Comparison of ENCODE assay signal across 3 cellular contexts in the genomic region with DNA sequence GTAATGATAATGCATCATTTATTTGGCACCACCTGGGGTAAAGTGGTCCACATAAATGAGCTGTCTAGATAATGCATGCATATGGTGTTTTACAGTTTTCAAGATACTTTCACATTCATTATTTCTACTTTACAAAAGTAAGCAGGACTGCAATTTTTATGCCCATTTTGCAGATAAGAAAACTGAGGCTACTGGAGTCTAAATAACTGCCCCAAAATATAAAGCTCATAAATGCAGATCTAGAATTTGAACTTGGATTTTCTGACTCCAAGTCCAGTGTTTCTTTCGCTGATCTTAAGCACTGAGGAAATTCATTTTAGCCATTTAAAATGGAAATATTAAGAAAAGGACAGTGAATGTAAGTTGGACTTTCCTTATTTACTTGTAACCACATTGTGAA.
TF ChIP-seq lines count a peak whose summit lies in the region.

No MANE protein-coding gene starts in this region.

TF ChIP-seq in HepG2, 621 proteins besides CTCF, POLR2A, EP300 and RAD21:
- TF ChIP-seq NR3C1 (CRISPR knock-in tag; IDR thresholded peaks at IDR 0.05) (no peak), NFIB (CRISPR knock-in tag; IDR thresholded peaks at IDR 0.05; ENCODE audit: borderline replicate concordance) (no peak), ZNF629 (CRISPR knock-in tag; conservative IDR thresholded peaks at IDR 0.05) (peak; percentile 70), ZNF446 (CRISPR knock-in tag; IDR thresholded peaks at IDR 0.05) (no peak), HCFC1 (IDR thresholded peaks at IDR 0.05; ENCODE audit: low read depth, low read length) (no peak)
- TF ChIP-seq, protein P1, sequence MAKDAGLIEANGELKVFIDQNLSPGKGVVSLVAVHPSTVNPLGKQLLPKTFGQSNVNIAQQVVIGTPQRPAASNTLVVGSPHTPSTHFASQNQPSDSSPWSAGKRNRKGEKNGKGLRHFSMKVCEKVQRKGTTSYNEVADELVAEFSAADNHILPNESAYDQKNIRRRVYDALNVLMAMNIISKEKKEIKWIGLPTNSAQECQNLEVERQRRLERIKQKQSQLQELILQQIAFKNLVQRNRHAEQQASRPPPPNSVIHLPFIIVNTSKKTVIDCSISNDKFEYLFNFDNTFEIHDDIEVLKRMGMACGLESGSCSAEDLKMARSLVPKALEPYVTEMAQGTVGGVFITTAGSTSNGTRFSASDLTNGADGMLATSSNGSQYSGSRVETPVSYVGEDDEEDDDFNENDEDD (CRISPR knock-in tag; IDR thresholded peaks at IDR 0.05; ENCODE audit: borderline replicate concordance) = no peak
- TF ChIP-seq, protein P2, sequence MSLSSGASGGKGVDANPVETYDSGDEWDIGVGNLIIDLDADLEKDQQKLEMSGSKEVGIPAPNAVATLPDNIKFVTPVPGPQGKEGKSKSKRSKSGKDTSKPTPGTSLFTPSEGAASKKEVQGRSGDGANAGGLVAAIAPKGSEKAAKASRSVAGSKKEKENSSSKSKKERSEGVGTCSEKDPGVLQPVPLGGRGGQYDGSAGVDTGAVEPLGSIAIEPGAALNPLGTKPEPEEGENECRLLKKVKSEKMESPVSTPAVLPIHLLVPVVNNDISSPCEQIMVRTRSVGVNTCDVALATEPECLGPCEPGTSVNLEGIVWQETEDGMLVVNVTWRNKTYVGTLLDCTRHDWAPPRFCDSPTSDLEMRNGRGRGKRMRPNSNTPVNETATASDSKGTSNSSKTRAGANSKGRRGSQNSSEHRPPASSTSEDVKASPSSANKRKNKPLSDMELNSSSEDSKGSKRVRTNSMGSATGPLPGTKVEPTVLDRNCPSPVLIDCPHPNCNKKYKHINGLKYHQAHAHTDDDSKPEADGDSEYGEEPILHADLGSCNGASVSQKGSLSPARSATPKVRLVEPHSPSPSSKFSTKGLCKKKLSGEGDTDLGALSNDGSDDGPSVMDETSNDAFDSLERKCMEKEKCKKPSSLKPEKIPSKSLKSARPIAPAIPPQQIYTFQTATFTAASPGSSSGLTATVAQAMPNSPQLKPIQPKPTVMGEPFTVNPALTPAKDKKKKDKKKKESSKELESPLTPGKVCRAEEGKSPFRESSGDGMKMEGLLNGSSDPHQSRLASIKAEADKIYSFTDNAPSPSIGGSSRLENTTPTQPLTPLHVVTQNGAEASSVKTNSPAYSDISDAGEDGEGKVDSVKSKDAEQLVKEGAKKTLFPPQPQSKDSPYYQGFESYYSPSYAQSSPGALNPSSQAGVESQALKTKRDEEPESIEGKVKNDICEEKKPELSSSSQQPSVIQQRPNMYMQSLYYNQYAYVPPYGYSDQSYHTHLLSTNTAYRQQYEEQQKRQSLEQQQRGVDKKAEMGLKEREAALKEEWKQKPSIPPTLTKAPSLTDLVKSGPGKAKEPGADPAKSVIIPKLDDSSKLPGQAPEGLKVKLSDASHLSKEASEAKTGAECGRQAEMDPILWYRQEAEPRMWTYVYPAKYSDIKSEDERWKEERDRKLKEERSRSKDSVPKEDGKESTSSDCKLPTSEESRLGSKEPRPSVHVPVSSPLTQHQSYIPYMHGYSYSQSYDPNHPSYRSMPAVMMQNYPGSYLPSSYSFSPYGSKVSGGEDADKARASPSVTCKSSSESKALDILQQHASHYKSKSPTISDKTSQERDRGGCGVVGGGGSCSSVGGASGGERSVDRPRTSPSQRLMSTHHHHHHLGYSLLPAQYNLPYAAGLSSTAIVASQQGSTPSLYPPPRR (CRISPR knock-in tag; IDR thresholded peaks at IDR 0.05; ENCODE audit: borderline replicate concordance) = no peak
TF ChIP-seq in HepG2: peak in this region for 1.

TF ChIP-seq in A549, 52 proteins besides CTCF, POLR2A, EP300 and RAD21:
- TF ChIP-seq NFE2L2 (conservative IDR thresholded peaks at IDR 0.05; ENCODE audit: low read length) = no peak
- no peak for TF ChIP-seq RNF2 (IDR thresholded peaks at IDR 0.05; ENCODE audit: borderline replicate concordance, low read depth)
- no peak for TF ChIP-seq KDM1A (IDR thresholded peaks at IDR 0.05; ENCODE audit: low read depth)
- TF ChIP-seq RFX5 (IDR thresholded peaks at IDR 0.05) = no peak

TF ChIP-seq in K562, 482 proteins besides CTCF, POLR2A, EP300 and RAD21:
- TF ChIP-seq RBM25 (IDR thresholded peaks at IDR 0.05; ENCODE audit: low read depth, low read length, severe bottlenecking) = peak; percentile 78
- TF ChIP-seq, protein P3, sequence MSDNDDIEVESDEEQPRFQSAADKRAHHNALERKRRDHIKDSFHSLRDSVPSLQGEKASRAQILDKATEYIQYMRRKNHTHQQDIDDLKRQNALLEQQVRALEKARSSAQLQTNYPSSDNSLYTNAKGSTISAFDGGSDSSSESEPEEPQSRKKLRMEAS (CRISPR knock-in tag; IDR thresholded peaks at IDR 0.05) = no peak
